ENCODE assay signal across 19 cellular contexts in the genomic region with DNA sequence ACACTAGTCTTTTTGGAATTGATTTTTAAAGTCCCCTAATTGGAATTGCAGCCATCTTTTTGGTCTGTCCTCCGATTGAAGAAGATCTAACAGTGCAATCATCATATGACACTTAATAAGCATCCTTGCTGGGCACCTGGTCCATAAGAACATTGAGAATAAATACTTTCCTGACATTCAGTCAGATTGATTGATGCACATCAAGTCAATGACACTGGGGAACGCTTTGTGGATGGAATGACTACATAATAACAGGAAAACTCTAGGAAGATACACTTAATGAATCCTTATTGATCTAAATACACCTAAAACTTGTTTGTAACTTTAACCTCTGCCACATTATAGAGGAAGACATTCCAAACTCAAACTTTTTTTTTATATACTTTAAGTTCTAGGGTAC.
"Had no signal": no experiment of that assay in that cellular context is flagged by ENCODE, and none has a peak within 500 bp of the region (broad histone marks: within the 10 kb centered on the region; RNA-seq: fewer than 3 reads in every experiment).

No MANE protein-coding gene starts in this region.

- H3K9me3 ChIP-seq: neutrophil, ovary, pancreas, prostate gland, psoas muscle, right atrium auricular region, right lobe of liver, sigmoid colon, spleen had no signal

- H3K27me3 ChIP-seq: neural progenitor cell, neutrophil, ovary, pancreas, right atrium auricular region, right lobe of liver, sigmoid colon, spleen had no signal

- H3K79me2 ChIP-seq: parathyroid adenoma had no signal

- H3K9ac ChIP-seq: neural progenitor cell, parathyroid adenoma had no signal

- H3K27ac ChIP-seq: neural progenitor cell, neutrophil, ovary, pancreas, parathyroid adenoma, prostate gland, psoas muscle, right atrium auricular region, right lobe of liver, sigmoid colon, skin epidermis, spleen had no signal

- H3K4me2 ChIP-seq: neural progenitor cell, smooth muscle cell had no signal

- H2AFZ ChIP-seq: neural progenitor cell, parathyroid adenoma had no signal

- H3K36me3 ChIP-seq: neural progenitor cell, neutrophil, ovary, pancreas, prostate gland, right atrium auricular region, right lobe of liver, sigmoid colon, spleen had no signal

- H3K4me3 ChIP-seq: neural progenitor cell, ovary, pancreas, prostate gland, psoas muscle, right atrium auricular region, right lobe of liver, sigmoid colon, skin epidermis, smooth muscle cell, spleen had no signal

- ATAC-seq: naive thymus-derived CD4-positive, alpha-beta T cell; naive thymus-derived CD8-positive, alpha-beta T cell; natural killer cell; natural killer cell treated with Interleukin-12 subunit alpha and Interleukin-12 subunit beta and Interleukin-15 and Interleukin-18, amount 100 ng/mL, for 72 hours; pancreas; psoas muscle; right cardiac atrium; right lobe of liver; sciatic nerve had no signal
